In the genomic region with DNA sequence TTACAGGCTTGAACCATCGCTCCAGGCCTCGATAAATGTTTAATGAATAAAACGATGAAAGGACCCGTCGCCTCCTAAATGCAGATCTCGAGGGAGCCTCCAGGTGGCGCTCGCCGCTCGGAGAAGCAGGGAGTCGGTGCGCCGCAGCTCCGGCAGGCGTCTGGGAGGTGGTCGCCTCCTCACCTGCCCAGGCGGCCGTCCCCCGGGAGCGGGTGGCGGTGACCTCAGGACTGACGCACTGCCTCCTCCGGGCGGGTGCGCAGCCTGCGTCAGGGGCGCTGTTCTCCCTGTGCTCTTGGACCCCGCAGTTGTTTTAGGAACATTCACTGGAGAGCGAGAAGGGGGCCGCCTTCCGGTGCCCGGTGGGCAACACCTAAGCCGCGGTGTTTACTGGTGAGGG, we compare ENCODE assay signal across 9 cellular contexts. TPM values are rescaled to one million over a fixed set of nuclear protein-coding genes. Genes with fewer than 3 reads are reported as not detected.
DNase-seq lines count a peak whose midpoint lies in the region; ATAC-seq and TF ChIP-seq lines count a peak whose summit lies in the region.
"Had no signal": no experiment of that assay in that cellular context is flagged by ENCODE, and none has a peak within 500 bp of the region (broad histone marks: within the 10 kb centered on the region; RNA-seq: fewer than 3 reads in every experiment).

No MANE protein-coding gene starts in this region.

- peak; percentile 81 for DNase-seq in activated naive CD8-positive, alpha-beta T cell treated with anti-CD3 and anti-CD28 coated beads, Interleukin-2, amount 50 U/mL, for 24 hours
- DNase-seq in left ventricle myocardium inferior (peak; percentile 60), progenitor cell of endocrine pancreas (ENCODE audit: low spot score, unreplicated experiment) (peak; percentile 90), ureter (ENCODE audit: low spot score) (peak; percentile 51)

- H3K27me3 ChIP-seq in KMS-11 (ENCODE audit: insufficient read depth, low read depth) (no peaks in the 10 kb centered on the region), left ventricle myocardium inferior (ENCODE audit: low read depth) (peaks cover 53% of the 10 kb centered on the region)

- TF ChIP-seq CTCF in GM12875 (IDR thresholded peaks at IDR 0.05; ENCODE audit: borderline replicate concordance, insufficient read depth, low read depth, low read length) (peak; percentile 88), KMS-11 (conservative IDR thresholded peaks at IDR 0.05; ENCODE audit: low read depth, low read length) (peak; percentile 82), left ventricle myocardium inferior (IDR thresholded peaks at IDR 0.05; ENCODE audit: borderline replicate concordance) (peak; percentile 90), progenitor cell of endocrine pancreas (IDR thresholded peaks at IDR 0.05; ENCODE audit: unreplicated experiment) (peak; percentile 94)

- H3K79me2 ChIP-seq in KMS-11 (ENCODE audit: insufficient read depth, low read depth): no peaks in the 10 kb centered on the region

- ATAC-seq in SK-N-SH treated with all-trans-retinoic acid at 6 μM for 48 hours (peak; percentile 84), HG02763 (IDR thresholded peaks at IDR 0.05; ENCODE audit: unreplicated experiment) (no peak)
- ATAC-seq in activated naive CD8-positive, alpha-beta T cell treated with anti-CD3 and anti-CD28 coated beads, Interleukin-2, amount 50 U/mL, for 24 hours: peak; percentile 37

- H3K4me1 ChIP-seq in KMS-11 (ENCODE audit: low read depth, poor library complexity, severe bottlenecking) (peaks cover 4% of the 10 kb centered on the region), left ventricle myocardium inferior (peaks cover 4% of the 10 kb centered on the region)

- H3K9me3 Mint-ChIP-seq in activated naive CD8-positive, alpha-beta T cell treated with anti-CD3 and anti-CD28 coated beads, Interleukin-2, amount 50 U/mL, for 24 hours: no peaks in the 10 kb centered on the region
- H3K9me3 Mint-ChIP-seq in progenitor cell of endocrine pancreas (ENCODE audit: low read depth): no peaks in the 10 kb centered on the region

- H4K20me1 ChIP-seq in KMS-11 (ENCODE audit: insufficient read depth): no peaks in the 10 kb centered on the region

- H3K27me3 Mint-ChIP-seq in activated naive CD8-positive, alpha-beta T cell treated with anti-CD3 and anti-CD28 coated beads, Interleukin-2, amount 50 U/mL, for 24 hours: peaks cover 23% of the 10 kb centered on the region
- H3K27me3 Mint-ChIP-seq in progenitor cell of endocrine pancreas: peaks cover 36% of the 10 kb centered on the region

- H3K9ac ChIP-seq in KMS-11: no peak overlapping the region

- H2AFZ ChIP-seq in KMS-11 (ENCODE audit: low read depth): peak overlapping the region; percentile 53; the same call in 1 of the 2 replicates

- H3K27ac ChIP-seq in KMS-11 (no peak overlapping the region), left ventricle myocardium inferior (replicated peaks) (no peak overlapping the region)
- H3K27ac ChIP-seq: skin epidermis had no signal

- no peaks in the 10 kb centered on the region for H3K9me3 ChIP-seq in left ventricle myocardium inferior (replicated peaks)

- no peak overlapping the region for H3K4me3 Mint-ChIP-seq in activated naive CD8-positive, alpha-beta T cell treated with anti-CD3 and anti-CD28 coated beads, Interleukin-2, amount 50 U/mL, for 24 hours
- peak overlapping the region; percentile 73 for H3K4me3 Mint-ChIP-seq in progenitor cell of endocrine pancreas (ENCODE audit: low read depth)

- H3K36me3 Mint-ChIP-seq in activated naive CD8-positive, alpha-beta T cell treated with anti-CD3 and anti-CD28 coated beads, Interleukin-2, amount 50 U/mL, for 24 hours (ENCODE audit: low read depth): no peaks in the 10 kb centered on the region
- no peaks in the 10 kb centered on the region for H3K36me3 Mint-ChIP-seq in progenitor cell of endocrine pancreas (ENCODE audit: insufficient read depth)

- intact Hi-C loops in left ventricle myocardium inferior (cut with micrococcal nuclease): loop anchor here (10.0 kb wide), 1 partner anchor 145 kb away; no protein-coding TSS in a partner anchor

- H3K4me3 ChIP-seq in GM12875 (ENCODE audit: low read depth, low read length) (peak overlapping the region; percentile 43), KMS-11 (IDR thresholded peaks at IDR 0.05; ENCODE audit: insufficient read depth, low read depth, low read length) (no peak overlapping the region), left ventricle myocardium inferior (peak overlapping the region; percentile 56)

- H3K27ac Mint-ChIP-seq in activated naive CD8-positive, alpha-beta T cell treated with anti-CD3 and anti-CD28 coated beads, Interleukin-2, amount 50 U/mL, for 24 hours: no peak overlapping the region
- no peak overlapping the region for H3K27ac Mint-ChIP-seq in progenitor cell of endocrine pancreas

- H3K36me3 ChIP-seq in KMS-11 (ENCODE audit: insufficient read depth) (no peaks in the 10 kb centered on the region), left ventricle myocardium inferior (no peaks in the 10 kb centered on the region)

- H3K4me2 ChIP-seq in KMS-11: peak overlapping the region; percentile 26; the same call in 1 of the 2 replicates

- peaks cover 11% of the 10 kb centered on the region for H3K4me1 Mint-ChIP-seq in activated naive CD8-positive, alpha-beta T cell treated with anti-CD3 and anti-CD28 coated beads, Interleukin-2, amount 50 U/mL, for 24 hours
- no peaks in the 10 kb centered on the region for H3K4me1 Mint-ChIP-seq in progenitor cell of endocrine pancreas (ENCODE audit: low read depth)

TF ChIP-seq in SK-N-SH treated with all-trans-retinoic acid at 6 μM for 48 hours, 23 proteins besides CTCF, POLR2A, EP300 and RAD21:
- TF ChIP-seq ESRRG (CRISPR knock-in tag; IDR thresholded peaks at IDR 0.05) (no peak), RARB (CRISPR knock-in tag; IDR thresholded peaks at IDR 0.05) (no peak), ZFP3 (CRISPR knock-in tag; IDR thresholded peaks at IDR 0.05) (no peak), ZNF8 (CRISPR knock-in tag; IDR thresholded peaks at IDR 0.05) (no peak), ZC3H10 (CRISPR knock-in tag; IDR thresholded peaks at IDR 0.05) (no peak), ARNTL (CRISPR knock-in tag; IDR thresholded peaks at IDR 0.05; ENCODE audit: borderline replicate concordance, low read depth) (no peak), OSR1 (CRISPR knock-in tag; IDR thresholded peaks at IDR 0.05) (no peak), TOX (CRISPR knock-in tag; IDR thresholded peaks at IDR 0.05; ENCODE audit: borderline replicate concordance) (no peak), BACH2 (CRISPR knock-in tag; IDR thresholded peaks at IDR 0.05; ENCODE audit: borderline replicate concordance) (no peak), PPARA (CRISPR knock-in tag; IDR thresholded peaks at IDR 0.05; ENCODE audit: borderline replicate concordance) (no peak), GLIS3 (CRISPR knock-in tag; IDR thresholded peaks at IDR 0.05) (no peak), ZFP30 (CRISPR knock-in tag; IDR thresholded peaks at IDR 0.05) (no peak)
TF ChIP-seq in SK-N-SH treated with all-trans-retinoic acid at 6 μM for 48 hours: peak in this region for 0.

RNA-seq across cellular contexts. Expression of a gene that starts 38.6 kb away (rescaled TPM):
- total RNA-seq in left ventricle myocardium inferior (36.6 TPM), progenitor cell of endocrine pancreas (27.7 and 33.4 TPM in 2 replicates), ureter (41.7 TPM)
